ENCODE assay signal across 17 cellular contexts in genomic region chr6:2798586-2799134, GRCh38.
"Had no signal": no experiment of that assay in that cellular context is flagged by ENCODE, and none has a peak within 500 bp of the region (broad histone marks: within the 10 kb centered on the region; RNA-seq: fewer than 3 reads in every experiment).

No MANE protein-coding gene starts in this region.

- H3K27me3 ChIP-seq: foreskin keratinocyte, upper lobe of right lung had no signal

- ATAC-seq: activated T-cell treated with anti-CD3 and anti-CD28 coated beads, Interleukin-2, amount 50 U/mL, for 72 hours; foreskin keratinocyte; left ventricle myocardium superior; natural killer cell treated with Interleukin-12 subunit alpha and Interleukin-12 subunit beta and Interleukin-15 and Interleukin-18, amount 100 ng/mL, for 72 hours; upper lobe of right lung had no signal

- H3K36me3 ChIP-seq: thoracic aorta, upper lobe of right lung, WERI-Rb-1 had no signal

- H3K4me3 ChIP-seq: thoracic aorta, upper lobe of right lung had no signal

- H3K27ac ChIP-seq: foreskin keratinocyte, thoracic aorta, upper lobe of right lung, WERI-Rb-1 had no signal

- DNase-seq: activated CD4-positive, alpha-beta T cell treated with anti-CD3 and anti-CD28 coated beads for 48 hours; activated CD8-positive, alpha-beta memory T cell treated with anti-CD3 and anti-CD28 coated beads, Interleukin-2, amount 50 U/mL, for 48 hours; activated gamma-delta T cell treated with Interleukin-2 at 50 U/mL for 16 hours; activated T-cell treated with anti-CD3 and anti-CD28 coated beads, Interleukin-2, amount 50 U/mL, for 72 hours; anterior cingulate cortex; effector memory CD4-positive, alpha-beta T cell; foreskin keratinocyte; glutamatergic neuron; hypothalamus; left ventricle myocardium superior; mesenchymal stem cell; stimulated activated CD4-positive, alpha-beta T cell treated with anti-CD3 and anti-CD28 coated beads, Interleukin-12 subunit alpha, Interleukin-12 subunit beta, amount 100 ng/mL, for 4 hours; stimulated activated CD4-positive, alpha-beta T cell treated with anti-CD3 and anti-CD28 coated beads, Interleukin-2, amount 100 ng/mL, for 24 hours; upper lobe of right lung; WERI-Rb-1 had no signal

- H3K9me3 ChIP-seq: thoracic aorta, upper lobe of right lung had no signal
